8 cellular contexts compared by ENCODE assay signal in the genomic region with DNA sequence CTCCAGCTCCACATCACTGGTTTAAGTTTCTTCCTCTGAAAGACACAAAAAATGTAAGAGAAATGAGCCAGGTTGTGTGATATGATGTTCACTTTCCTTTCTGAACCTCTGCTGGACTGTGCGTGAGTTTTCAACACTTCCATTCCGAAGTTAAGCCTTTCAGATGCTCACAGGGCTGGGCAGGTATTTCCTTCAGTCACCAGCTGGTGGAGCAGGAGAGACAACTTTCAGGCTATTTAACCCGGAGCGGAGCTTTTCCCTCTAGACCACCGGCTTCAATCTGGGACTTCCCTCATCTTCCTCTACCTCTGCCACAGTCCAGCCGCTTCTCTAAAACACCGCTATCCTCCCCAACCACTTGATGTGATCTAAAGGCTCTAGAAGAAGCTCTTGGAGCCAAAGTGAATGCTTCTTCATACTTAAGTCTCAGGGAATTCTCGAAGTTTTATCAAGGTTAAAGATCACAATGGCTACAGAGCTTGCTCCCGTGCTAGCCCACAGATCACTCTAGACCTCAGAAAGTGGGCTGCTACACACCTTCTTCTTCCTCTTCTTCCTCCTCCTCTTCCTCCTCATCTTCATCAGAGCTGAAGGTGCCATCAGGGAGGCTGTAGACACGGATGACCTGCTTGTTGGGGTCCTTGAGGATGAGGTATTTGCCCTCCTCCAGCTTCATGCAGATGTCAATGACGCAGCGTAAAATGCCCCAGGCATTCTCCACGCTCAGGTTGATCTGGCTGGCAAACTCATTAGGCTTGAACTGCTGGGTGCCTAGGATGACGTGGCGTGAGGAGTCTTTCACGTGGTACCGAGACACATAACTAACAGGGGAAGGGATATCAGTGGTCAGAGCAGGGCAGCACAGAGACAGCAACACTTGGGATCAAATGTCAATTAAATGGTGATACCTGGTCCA. TPM values are rescaled to one million over a fixed set of nuclear protein-coding genes. Genes with fewer than 3 reads are reported as not detected.
DNase-seq lines count a peak whose midpoint lies in the region; ATAC-seq and TF ChIP-seq lines count a peak whose summit lies in the region.

No MANE protein-coding gene starts in this region.

- H3K4me3 ChIP-seq in GM06990 (replicated peaks; ENCODE audit: low read depth, low read length) = no peak overlapping the region
- no peak overlapping the region for H3K4me3 ChIP-seq in right atrium auricular region

- ATAC-seq in HG03196 (IDR thresholded peaks at IDR 0.05; ENCODE audit: unreplicated experiment) (no peak), HG02623 (IDR thresholded peaks at IDR 0.05; ENCODE audit: unreplicated experiment) (no peak)

- peak; percentile 68 for TF ChIP-seq CTCF in GM06990 (IDR thresholded peaks at IDR 0.05; ENCODE audit: insufficient read depth, low read length, poor library complexity, severe bottlenecking)
- peak; percentile 27 to 62 for TF ChIP-seq CTCF in right atrium auricular region (IDR thresholded peaks at IDR 0.05)

- no peaks in the 10 kb centered on the region for H3K9me3 ChIP-seq in right atrium auricular region

- peak; percentile 69 for DNase-seq in AG08395 (ENCODE audit: low spot score)
- DNase-seq in GM06990 (ENCODE audit: extremely low read depth, insufficient read length) = no peak
- DNase-seq in NCI-H82 (lab: John Stamatoyannopoulos, UW) = peak; percentile 67
- DNase-seq in activated naive CD4-positive, alpha-beta T cell treated with anti-CD3 and anti-CD28 coated beads, Interleukin-2, amount 50 U/mL, for 16 hours = peak; percentile 37
- no peak for DNase-seq in right atrium auricular region (ENCODE audit: low spot score)
- peak; percentile 10 for DNase-seq in stimulated activated CD8-positive, alpha-beta memory T cell treated with anti-CD3 and anti-CD28 coated beads, Interleukin-12 subunit alpha, Interleukin-12 subunit beta, amount 100 ng/mL, for 4 hours (ENCODE audit: low read depth)

- H3K27ac ChIP-seq in right atrium auricular region = no peak overlapping the region

- peaks cover 33% of the 10 kb centered on the region for H3K36me3 ChIP-seq in GM06990 (ENCODE audit: control insufficient read depth, insufficient read depth, low read length)
- peaks cover 58% of the 10 kb centered on the region for H3K36me3 ChIP-seq in right atrium auricular region

- H3K27me3 ChIP-seq in GM06990 (replicated peaks; ENCODE audit: control insufficient read depth, insufficient read depth, low read length) (no peaks in the 10 kb centered on the region), right atrium auricular region (no peaks in the 10 kb centered on the region)

- peaks cover 0 to 13% of the 10 kb centered on the region in 2 donors for H3K4me1 ChIP-seq in right atrium auricular region

RNA-seq across cellular contexts. Expression of a gene that starts 4.4 kb away (rescaled TPM):
- total RNA-seq in right atrium auricular region = 1 to 10 TPM; 3.7 to 5.7 TPM

RNA-seq across cellular contexts. Expression of a gene that starts 17.7 kb away (rescaled TPM):
- total RNA-seq in right atrium auricular region = 100 to 1,000 TPM; 177 to 185 TPM

RNA-seq across cellular contexts. Expression of a gene that starts 29.8 kb away (rescaled TPM):
- 10 to 100 TPM; 70.6 to 82.1 TPM for total RNA-seq in right atrium auricular region

Comparison
In these comparisons a context has a peak if more than half of its experiments do, and no peak if none do; other contexts are left out.
1. DNase-seq: peak in AG08395 (single experiment), NCI-H82 (single experiment), activated naive CD4-positive, alpha-beta T cell treated with anti-CD3 and anti-CD28 coated beads, Interleukin-2, amount 50 U/mL, for 16 hours (single experiment) and stimulated activated CD8-positive, alpha-beta memory T cell treated with anti-CD3 and anti-CD28 coated beads, Interleukin-12 subunit alpha, Interleukin-12 subunit beta, amount 100 ng/mL, for 4 hours (single experiment); none in GM06990 (single experiment) and right atrium auricular region (single experiment).